ENCODE assay signal across 12 cellular contexts in the genomic region with DNA sequence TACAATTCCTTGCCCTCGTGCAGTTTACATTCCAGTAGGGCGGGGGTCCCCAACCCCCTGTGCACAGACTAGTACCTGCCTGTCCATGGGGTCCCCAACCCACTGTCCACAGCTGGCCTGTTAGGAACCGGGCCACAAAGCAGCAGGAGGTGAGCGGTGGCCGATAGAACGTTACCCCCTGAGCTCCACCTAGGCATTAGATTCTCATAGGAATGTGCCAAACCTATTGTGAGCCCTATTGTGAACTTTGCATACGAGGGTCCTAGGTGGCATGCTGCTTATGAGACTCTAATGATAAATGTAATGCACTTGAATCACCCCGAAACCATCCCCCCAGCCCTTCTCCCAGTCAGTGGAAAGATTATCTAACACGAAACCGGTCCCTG. TPM values are rescaled to one million over a fixed set of nuclear protein-coding genes. Genes with fewer than 3 reads are reported as not detected.
A peak's percentile ranks its signal among the peaks of the same experiment; 100 is the strongest.
DNase-seq lines count a peak whose midpoint lies in the region; ATAC-seq, FAIRE-seq and TF ChIP-seq lines count a peak whose summit lies in the region.
"Had no signal": no experiment of that assay in that cellular context is flagged by ENCODE, and none has a peak within 500 bp of the region (broad histone marks: within the 10 kb centered on the region; RNA-seq: fewer than 3 reads in every experiment).

No MANE protein-coding gene starts in this region.

- no peak for TF ChIP-seq POLR2A in NB4 (IDR thresholded peaks at IDR 0.05; ENCODE audit: extremely low read depth, insufficient read length)
- no peak for TF ChIP-seq POLR2A in GM12878 (IDR thresholded peaks at IDR 0.05; ENCODE audit: low read depth, low read length)

- no peak overlapping the region for H2BK15ac ChIP-seq in neuronal stem cell (ENCODE audit: low read length)

- TF ChIP-seq RAD21 in GM12878 (IDR thresholded peaks at IDR 0.05; ENCODE audit: insufficient read depth, low read depth, low read length): no peak

- no peaks in the 10 kb centered on the region for H3K27me3 ChIP-seq in GM12878 (replicated peaks in 1 of 2; ENCODE audit: control insufficient read depth in 2 of 2, insufficient read depth in 2 of 2, low read length in 1 of 2)
- H3K27me3 ChIP-seq in neuronal stem cell (ENCODE audit: control insufficient read depth in 3 of 3, insufficient read depth in 3 of 3, low read depth in 1 of 3, low read length in 3 of 3): no peaks in the 10 kb centered on the region

- no peak for TF ChIP-seq CTCF in NB4 (IDR thresholded peaks at IDR 0.05; ENCODE audit: low read depth, low read length)
- TF ChIP-seq CTCF in GM12878 (IDR thresholded peaks at IDR 0.05 in 2 of 3, conservative IDR thresholded peaks at IDR 0.05 in 1 of 3; ENCODE audit: control insufficient read depth in 2 of 3, extremely low read depth in 1 of 3, insufficient read depth in 1 of 3, low read depth in 3 of 3, low read length in 3 of 3): no peak

- no TSS peak for BruUV-seq in GM12878 (replicated peaks; lab: Mats Ljungman, UMichigan)

- no peak overlapping the region for H2BK120ac ChIP-seq in neuronal stem cell (ENCODE audit: low read depth, low read length)

- peak overlapping the region; percentile 99; the same call in 1 of the 2 replicates for H3K9ac ChIP-seq in GM12878 (ENCODE audit: control insufficient read depth, insufficient read depth, low read length)
- no peak overlapping the region for H3K9ac ChIP-seq in neuronal stem cell (ENCODE audit: low read depth, low read length, poor library complexity)

- peak overlapping the region; percentile 95 for H3K27ac Mint-ChIP-seq in T-helper 2 cell treated with Interferon-gamma antibody and Interleukin-4, amounts not matched to agents 5 μg/mL and 100 μg/mL, for 36 hours

- ATAC-seq in GM12878 (no peak), HG03135 (IDR thresholded peaks at IDR 0.05; ENCODE audit: unreplicated experiment) (no peak)

- no peak overlapping the region for H3K14ac ChIP-seq in neuronal stem cell (ENCODE audit: low read length)

- H2BK5ac ChIP-seq in neuronal stem cell (ENCODE audit: low read length): no peak overlapping the region

- peaks cover 5% of the 10 kb centered on the region for H3K79me1 ChIP-seq in neuronal stem cell (ENCODE audit: low read depth, low read length)

- FAIRE-seq in GM12878 (lab: Jason Lieb, UNC) (no peak), urothelium cell line (lab: Jason Lieb, UNC) (no peak)

- CTCF ChIA-PET in GM12878 (lab: Yijun Ruan, JAX): no interaction called here

- TF ChIP-seq EP300 in GM12878 (IDR thresholded peaks at IDR 0.05; ENCODE audit: borderline replicate concordance in 1 of 2, control insufficient read depth in 1 of 2, low read depth in 2 of 2, low read length in 2 of 2): no peak

- H3K4me1 ChIP-seq in GM12878 (ENCODE audit: control insufficient read depth, insufficient read depth, low read length): peaks cover 7% of the 10 kb centered on the region
- H3K4me1 ChIP-seq in neuronal stem cell (ENCODE audit: control insufficient read depth in 2 of 2, insufficient read depth in 1 of 2, low read depth in 1 of 2, low read length in 2 of 2): peaks cover 0 to 3% of the 10 kb centered on the region in 2 donors

- no peak overlapping the region for H4K8ac ChIP-seq in neuronal stem cell (ENCODE audit: low read depth, low read length)

- H3K9me3 ChIP-seq in GM12878 (replicated peaks; ENCODE audit: control insufficient read depth, insufficient read depth, low read length): no peaks in the 10 kb centered on the region
- no peaks in the 10 kb centered on the region for H3K9me3 ChIP-seq in neuronal stem cell (replicated peaks in 1 of 2; ENCODE audit: control insufficient read depth in 2 of 2, insufficient read depth in 1 of 2, low read depth in 1 of 2, low read length in 2 of 2)

- SMC1A ChIA-PET in GM12878 (lab: Charles Lee; ENCODE audit: uncharacterized antibody, unreplicated experiment): no interaction called here

- H3K27me3 Mint-ChIP-seq in T-helper 2 cell treated with Interferon-gamma antibody and Interleukin-4, amounts not matched to agents 5 μg/mL and 100 μg/mL, for 36 hours (ENCODE audit: low read depth): no peaks in the 10 kb centered on the region

- no peak overlapping the region for H2BK12ac ChIP-seq in neuronal stem cell (ENCODE audit: low read length)

- no peak overlapping the region for H4K91ac ChIP-seq in neuronal stem cell (ENCODE audit: low read depth, low read length, poor library complexity)

- H2AFZ ChIP-seq in GM12878 (ENCODE audit: control insufficient read depth, low read depth, low read length): no peak overlapping the region
- no peak overlapping the region for H2AFZ ChIP-seq in neuronal stem cell (ENCODE audit: low read length)

- H3K36me3 Mint-ChIP-seq in T-helper 2 cell treated with Interferon-gamma antibody and Interleukin-4, amounts not matched to agents 5 μg/mL and 100 μg/mL, for 36 hours (ENCODE audit: low read depth): peaks cover 14% of the 10 kb centered on the region

- POLR2A ChIA-PET in GM12878 (lab: Charles Lee): no interaction called here

- in situ Hi-C loops in GM12878 (cut with MboI): no loop called here

- H3K4ac ChIP-seq in neuronal stem cell (ENCODE audit: low read length): no peak overlapping the region

- no peaks in the 10 kb centered on the region for H4K20me1 ChIP-seq in GM12878 (ENCODE audit: control insufficient read depth, insufficient read depth)

- intact Hi-C loops in GM12878 (cut with micrococcal nuclease; ENCODE audit: unreplicated experiment): loop anchor here (2.0 to 5.0 kb wide), 3 partner anchors 39 to 93 kb away; a partner anchor contains a TSS

- H3K27ac ChIP-seq in GM12878 (ENCODE audit: control insufficient read depth, insufficient read depth) (peak overlapping the region; percentile 94; the same call in 1 of the 2 replicates), neuronal stem cell (replicated peaks; ENCODE audit: low read length) (no peak overlapping the region)

- DNase-seq in T-helper 2 cell treated with Interferon-gamma antibody and Interleukin-4, amounts not matched to agents 5 μg/mL and 100 μg/mL, for 36 hours (ENCODE audit: low spot score): no peak
- DNase-seq in T-helper 2 cell (no peak), NB4 (ENCODE audit: low read depth) (no peak), GM12878 (ENCODE audit: low read depth, low spot score) (no peak), neuronal stem cell (ENCODE audit: low spot score) (no peak), hypothalamus (lab: John Stamatoyannopoulos, UW) (no peak), urothelium cell line (ENCODE audit: low spot score) (no peak)
- DNase-seq: anterior cingulate cortex, GF-D8, KG1, NCI-H526 had no signal

- H3K36me3 ChIP-seq in GM12878 (ENCODE audit: control insufficient read depth in 2 of 2, insufficient read depth in 2 of 2, low read length in 1 of 2) (no peaks in the 10 kb centered on the region), neuronal stem cell (replicated peaks in 1 of 2; ENCODE audit: control insufficient read depth in 2 of 2, insufficient read depth in 2 of 2, low read length in 2 of 2) (peaks cover 0 to 25% of the 10 kb centered on the region in 2 donors)

- H3K4me3 ChIP-seq in NB4 (ENCODE audit: low read depth, low read length) (peak overlapping the region; percentile 80), GM12878 (peak overlapping the region; percentile 88), neuronal stem cell (ENCODE audit: low read length in 2 of 2) (peak overlapping the region in 1 of 2 donors; percentile 100)

- 94% methylated on average over 10 of the region's 10 CpGs for WGBS in GM12878 (ENCODE audit: insufficient coverage, insufficient replicate concordance, low lambda C conversion rate, missing lambda C conversion rate)
- no CpG with 5 or more reads among the region's 10 CpGs for WGBS in neuronal stem cell (ENCODE audit: extremely low coverage in 2 of 2, insufficient read length in 2 of 2, insufficient replicate concordance in 1 of 2), 2 donors

- H3K9me3 Mint-ChIP-seq in T-helper 2 cell treated with Interferon-gamma antibody and Interleukin-4, amounts not matched to agents 5 μg/mL and 100 μg/mL, for 36 hours: no peaks in the 10 kb centered on the region

- no peak overlapping the region for H3K23ac ChIP-seq in neuronal stem cell (ENCODE audit: low read depth, low read length, poor library complexity)

- H3K4me3 Mint-ChIP-seq in T-helper 2 cell treated with Interferon-gamma antibody and Interleukin-4, amounts not matched to agents 5 μg/mL and 100 μg/mL, for 36 hours: peak overlapping the region; percentile 99

- no peak overlapping the region for H3K18ac ChIP-seq in neuronal stem cell (ENCODE audit: low read length)

- RAD21 ChIA-PET in GM12878 (lab: Charles Lee; ENCODE audit: unreplicated experiment): no interaction called here

- H3K79me2 ChIP-seq in GM12878 (ENCODE audit: control insufficient read depth, insufficient read depth, low read length): peaks cover 17% of the 10 kb centered on the region

- H3K4me2 ChIP-seq in GM12878 (ENCODE audit: control insufficient read depth, insufficient read depth) (peak overlapping the region; percentile 85), neuronal stem cell (ENCODE audit: insufficient read depth, low read length, poor library complexity, severe bottlenecking) (no peak overlapping the region)

- peaks cover 29% of the 10 kb centered on the region for H3K4me1 Mint-ChIP-seq in T-helper 2 cell treated with Interferon-gamma antibody and Interleukin-4, amounts not matched to agents 5 μg/mL and 100 μg/mL, for 36 hours (ENCODE audit: low read depth)

- H2AK5ac ChIP-seq in neuronal stem cell (ENCODE audit: low read depth, low read length): peak overlapping the region; percentile 70

RNA-seq across cellular contexts. Expression of a gene that starts 1.5 kb away (rescaled TPM):
- 32.6 and 34.8 TPM in 2 replicates for total RNA-seq in GM12878 (2013; cell fraction: nucleolus; rRNA removed)
- 10.3 and 12.9 TPM in 2 replicates for total RNA-seq in GM12878 (2014; rRNA removed)
- 9.9 and 11.0 TPM in 2 replicates for total RNA-seq in GM12878 (2014; rRNA removed; fragmentation: Illumina TruSeq; extraction: Trizol)
- total RNA-seq in GM12878 (2021): 9.3 and 9.4 TPM in 2 replicates
- 3.3 TPM for polyA plus RNA-seq in GM12878 (2011; ENCODE audit: low read depth)
- 9.4 and 13.6 TPM in 2 replicates for polyA plus RNA-seq in GM12878 (2011; rRNA removed)
- 6.1 and 6.2 TPM in 2 replicates for polyA plus RNA-seq in GM12878 (2011; cell fraction: cytosol; rRNA removed)
- 13.0 and 17.2 TPM in 2 replicates for polyA plus RNA-seq in GM12878 (2011; cell fraction: nucleus; rRNA removed)
- 4.2 and 7.1 TPM in 2 replicates for polyA plus RNA-seq in GM12878 (2012)
- polyA plus RNA-seq in GM12878 (2014; fragmentation: Illumina TruSeq; extraction: Trizol): 9.2 and 10.3 TPM in 2 replicates
- 1 to 10 TPM; 3.8 to 4.1 TPM for polyA plus RNA-seq in GM12878 (2014; fragmentation: Nextera tagmentation; extraction: Ambion mirVana)
- 8.6 and 12.9 TPM in 2 replicates for polyA plus RNA-seq in GM12878 (2014; rRNA removed)
- polyA plus RNA-seq in GM12878 (2016; fragmentation: Nextera tagmentation; extraction: Ambion mirVana): 10 to 100 TPM; 15.4 to 15.5 TPM
- polyA minus RNA-seq in GM12878 (2011; rRNA and poly(A)+ RNA removed): 16.5 and 20.2 TPM in 2 replicates
- 5.2 and 9.2 TPM in 2 replicates for polyA minus RNA-seq in GM12878 (2011; cell fraction: cytosol; rRNA and poly(A)+ RNA removed)
- polyA minus RNA-seq in GM12878 (2011; cell fraction: nucleus; rRNA and poly(A)+ RNA removed): 14.7 and 18.3 TPM in 2 replicates
- 5.9 TPM for polyA plus RNA-seq in neuronal stem cell (2013, experiment 1 of 2)
- 6.2 TPM for polyA plus RNA-seq in neuronal stem cell (2013, experiment 2 of 2)

RNA-seq across cellular contexts. Expression of a gene that starts 1.5 kb away (rescaled TPM):
- 47.9 and 50.3 TPM in 2 replicates for total RNA-seq in GM12878 (2013; cell fraction: nucleolus; rRNA removed)
- total RNA-seq in GM12878 (2014; rRNA removed): 20.3 and 24.4 TPM in 2 replicates
- 19.9 and 24.4 TPM in 2 replicates for total RNA-seq in GM12878 (2014; rRNA removed; fragmentation: Illumina TruSeq; extraction: Trizol)
- total RNA-seq in GM12878 (2021): 17.4 and 18.5 TPM in 2 replicates
- polyA plus RNA-seq in GM12878 (2011; ENCODE audit: low read depth): 4.0 TPM
- 29.9 and 40.7 TPM in 2 replicates for polyA plus RNA-seq in GM12878 (2011; rRNA removed)
- 8.5 and 8.8 TPM in 2 replicates for polyA plus RNA-seq in GM12878 (2011; cell fraction: cytosol; rRNA removed)
- polyA plus RNA-seq in GM12878 (2011; cell fraction: nucleus; rRNA removed): 36.5 and 55.4 TPM in 2 replicates
- polyA plus RNA-seq in GM12878 (2012): 5.6 and 9.0 TPM in 2 replicates
- polyA plus RNA-seq in GM12878 (2014; fragmentation: Illumina TruSeq; extraction: Trizol): 17.5 and 21.2 TPM in 2 replicates
- polyA plus RNA-seq in GM12878 (2014; fragmentation: Nextera tagmentation; extraction: Ambion mirVana): 1 to 10 TPM; 7.7 to 7.8 TPM
- polyA plus RNA-seq in GM12878 (2014; rRNA removed): 12.0 and 16.1 TPM in 2 replicates
- polyA plus RNA-seq in GM12878 (2016; fragmentation: Nextera tagmentation; extraction: Ambion mirVana): 10 to 100 TPM; 34.4 to 35.5 TPM
- polyA minus RNA-seq in GM12878 (2011; rRNA and poly(A)+ RNA removed): 9.1 and 13.6 TPM in 2 replicates
- polyA minus RNA-seq in GM12878 (2011; cell fraction: cytosol; rRNA and poly(A)+ RNA removed): 4.4 and 6.2 TPM in 2 replicates
- 16.3 and 24.5 TPM in 2 replicates for polyA minus RNA-seq in GM12878 (2011; cell fraction: nucleus; rRNA and poly(A)+ RNA removed)
- polyA plus RNA-seq in neuronal stem cell (2013, experiment 1 of 2): 16.1 TPM
- 16.7 TPM for polyA plus RNA-seq in neuronal stem cell (2013, experiment 2 of 2)

RNA-seq across cellular contexts. Expression of a gene that starts 44.0 kb away (rescaled TPM):
- total RNA-seq in GM12878 (2013; cell fraction: nucleolus; rRNA removed): 18.1 and 22.5 TPM in 2 replicates
- total RNA-seq in GM12878 (2014; rRNA removed) (4.5 and 7.7 TPM in 2 replicates), GM12878 (2014; rRNA removed; fragmentation: Illumina TruSeq; extraction: Trizol) (5.4 and 6.5 TPM in 2 replicates), GM12878 (2021) (4.4 and 7.1 TPM in 2 replicates)
- polyA plus RNA-seq in GM12878 (2011; ENCODE audit: low read depth): 6.0 TPM
- polyA plus RNA-seq in GM12878 (2011; rRNA removed) (21.0 and 28.6 TPM in 2 replicates), GM12878 (2014; fragmentation: Illumina TruSeq; extraction: Trizol) (6.7 and 7.5 TPM in 2 replicates), GM12878 (2014; fragmentation: Nextera tagmentation; extraction: Ambion mirVana) (1 to 10 TPM; 5.0 to 6.8 TPM), GM12878 (2014; rRNA removed) (4.2 and 4.9 TPM in 2 replicates), GM12878 (2016; fragmentation: Nextera tagmentation; extraction: Ambion mirVana) (1 to 10 TPM; 6.9 to 7.9 TPM)
- polyA plus RNA-seq in GM12878 (2011; cell fraction: cytosol; rRNA removed): 10.3 and 13.8 TPM in 2 replicates
- 8.3 and 10.0 TPM in 2 replicates for polyA plus RNA-seq in GM12878 (2011; cell fraction: nucleus; rRNA removed)
- polyA plus RNA-seq in GM12878 (2012): 6.2 and 8.1 TPM in 2 replicates
- 13.4 and 14.7 TPM in 2 replicates for polyA minus RNA-seq in GM12878 (2011; rRNA and poly(A)+ RNA removed)
- polyA minus RNA-seq in GM12878 (2011; cell fraction: cytosol; rRNA and poly(A)+ RNA removed): 5.3 and 5.9 TPM in 2 replicates
- 4.1 and 5.6 TPM in 2 replicates for polyA minus RNA-seq in GM12878 (2011; cell fraction: nucleus; rRNA and poly(A)+ RNA removed)
- polyA plus RNA-seq in neuronal stem cell (2013, experiment 1 of 2): 3.9 TPM
- polyA plus RNA-seq in neuronal stem cell (2013, experiment 2 of 2): 3.7 TPM
